Comparison of ENCODE assay signal across 16 cellular contexts in genomic region chr1:179156708-179157107, GRCh38.
DNase-seq lines count a peak whose midpoint lies in the region; ATAC-seq and TF ChIP-seq lines count a peak whose summit lies in the region.
"Had no signal": no experiment of that assay in that cellular context is flagged by ENCODE, and none has a peak within 500 bp of the region (broad histone marks: within the 10 kb centered on the region; RNA-seq: fewer than 3 reads in every experiment).

No MANE protein-coding gene starts in this region.

- H2AFZ ChIP-seq in PC-9: no peak overlapping the region

- H3K27me3 ChIP-seq in PC-9 (ENCODE audit: insufficient read depth, low read depth): no peaks in the 10 kb centered on the region
- H3K27me3 ChIP-seq: BE2C, BLaER1 had no signal

- H3K9me3 ChIP-seq in HEK293 (ENCODE audit: control insufficient read depth, insufficient read depth, low read depth, low read length) (no peaks in the 10 kb centered on the region), PC-9 (ENCODE audit: insufficient read depth, low read depth) (no peaks in the 10 kb centered on the region)
- H3K9me3 ChIP-seq: BE2C, BLaER1 had no signal

- ATAC-seq in esophagus mucosa (no peak), left ventricle myocardium superior (no peak)

- H4K20me1 ChIP-seq in PC-9 (ENCODE audit: insufficient read depth): no peaks in the 10 kb centered on the region

- DNase-seq in PC-9: no peak
- no peak for DNase-seq in GOT3 (lab: John Stamatoyannopoulos, UW)
- DNase-seq in left ventricle myocardium superior: no peak
- DNase-seq: 8988T; ACHN; BE2C; C1 segment of cervical spinal cord; CD4-positive, alpha-beta memory T cell; CD4-positive, CD25-positive, alpha-beta regulatory T cell; CD8-positive, alpha-beta memory T cell; COR-L47; DMS79 treated with DMSO at 0.1 percent for 48 hours; GF-D8 had no signal

- CTCF ChIA-PET in HEK293 (lab: Yijun Ruan, JAX) (interaction anchor here (0.7 kb wide), 1 partner anchor 47 kb away, joined by 6 read pairs; no protein-coding TSS in a partner anchor), PC-9 (lab: Charles Lee) (no interaction called here)

- H3K4me3 ChIP-seq in HEK293 (ENCODE audit: low read depth, low read length) (no peak overlapping the region), PC-9 (no peak overlapping the region)
- H3K4me3 ChIP-seq: BLaER1 had no signal

- no TSS peak for BruUV-seq in PC-9 (replicated peaks; lab: Mats Ljungman, UMichigan)

- TF ChIP-seq CTCF in HEK293 (tag by site-specific recombination; IDR thresholded peaks at IDR 0.05) (no peak), PC-9 (conservative IDR thresholded peaks at IDR 0.05) (no peak)

- intact Hi-C loops in PC-9 (cut with micrococcal nuclease; ENCODE audit: unreplicated experiment) (no loop called here), left ventricle myocardium superior (cut with micrococcal nuclease) (no loop called here)

- H3K79me2 ChIP-seq in PC-9 (ENCODE audit: low read depth): peaks cover 70% of the 10 kb centered on the region

- H3K4me1 ChIP-seq in HEK293 (ENCODE audit: control insufficient read depth, insufficient read depth, low read length) (no peaks in the 10 kb centered on the region), PC-9 (replicated peaks; ENCODE audit: insufficient read depth) (peaks cover 13% of the 10 kb centered on the region)
- H3K4me1 ChIP-seq: BE2C had no signal

- H3F3A ChIP-seq in PC-9 (ENCODE audit: insufficient read depth, low read depth): peaks cover 9% of the 10 kb centered on the region; the same call in 1 of the 2 replicates

- peak overlapping the region; percentile 50 for H3K4me2 ChIP-seq in PC-9
- H3K4me2 ChIP-seq: BLaER1 had no signal

- H3K36me3 ChIP-seq in HEK293 (ENCODE audit: control insufficient read depth in 2 of 2, insufficient read depth in 1 of 2, low read length in 2 of 2): no peaks in the 10 kb centered on the region
- no peaks in the 10 kb centered on the region for H3K36me3 ChIP-seq in PC-9 (ENCODE audit: low read depth)
- H3K36me3 ChIP-seq: BE2C had no signal

- H3K27ac ChIP-seq in HEK293 (ENCODE audit: extremely low read depth, low read depth, low read length) (no peak overlapping the region), PC-9 (no peak overlapping the region; the same call in 1 of the 2 replicates)
- H3K27ac ChIP-seq: BLaER1 had no signal

- no peaks in the 10 kb centered on the region for H3K9me2 ChIP-seq in PC-9 (ENCODE audit: insufficient read depth)

- POLR2A ChIA-PET in HEK293 (lab: Yijun Ruan, JAX) (no interaction called here), PC-9 (lab: Charles Lee; ENCODE audit: unreplicated experiment) (no interaction called here)

TF ChIP-seq in HEK293, 187 proteins besides CTCF, POLR2A, EP300 and RAD21 (continues in another document):
- no peak for TF ChIP-seq ZNF837 (tag by site-specific recombination; IDR thresholded peaks at IDR 0.05)
- TF ChIP-seq ZNF830 (tag by site-specific recombination; IDR thresholded peaks at IDR 0.05; ENCODE audit: low read depth): no peak
- 0 out of 2 replicates have a peak, but pooled peaks have one; percentile 50 for TF ChIP-seq ZNF501 (tag by site-specific recombination; IDR thresholded peaks at IDR 0.05)
- TF ChIP-seq HIC1 (tag by site-specific recombination; IDR thresholded peaks at IDR 0.05): no peak
- TF ChIP-seq ZNF324 (tag by site-specific recombination; IDR thresholded peaks at IDR 0.05): no peak
- TF ChIP-seq ZNF140 (tag by site-specific recombination; IDR thresholded peaks at IDR 0.05): peak; percentile 80; the same call in 1 of the 2 replicates
- TF ChIP-seq ZNF664 (tag by site-specific recombination; IDR thresholded peaks at IDR 0.05): peak; percentile 58; the same call in 1 of the 2 replicates
- no peak for TF ChIP-seq ZNF280D (tag by site-specific recombination; IDR thresholded peaks at IDR 0.05)
- TF ChIP-seq ZNF654 (tag by site-specific recombination; IDR thresholded peaks at IDR 0.05; ENCODE audit: low read depth): peak; percentile 32; the same call in 1 of the 2 replicates
- TF ChIP-seq, protein P1, sequence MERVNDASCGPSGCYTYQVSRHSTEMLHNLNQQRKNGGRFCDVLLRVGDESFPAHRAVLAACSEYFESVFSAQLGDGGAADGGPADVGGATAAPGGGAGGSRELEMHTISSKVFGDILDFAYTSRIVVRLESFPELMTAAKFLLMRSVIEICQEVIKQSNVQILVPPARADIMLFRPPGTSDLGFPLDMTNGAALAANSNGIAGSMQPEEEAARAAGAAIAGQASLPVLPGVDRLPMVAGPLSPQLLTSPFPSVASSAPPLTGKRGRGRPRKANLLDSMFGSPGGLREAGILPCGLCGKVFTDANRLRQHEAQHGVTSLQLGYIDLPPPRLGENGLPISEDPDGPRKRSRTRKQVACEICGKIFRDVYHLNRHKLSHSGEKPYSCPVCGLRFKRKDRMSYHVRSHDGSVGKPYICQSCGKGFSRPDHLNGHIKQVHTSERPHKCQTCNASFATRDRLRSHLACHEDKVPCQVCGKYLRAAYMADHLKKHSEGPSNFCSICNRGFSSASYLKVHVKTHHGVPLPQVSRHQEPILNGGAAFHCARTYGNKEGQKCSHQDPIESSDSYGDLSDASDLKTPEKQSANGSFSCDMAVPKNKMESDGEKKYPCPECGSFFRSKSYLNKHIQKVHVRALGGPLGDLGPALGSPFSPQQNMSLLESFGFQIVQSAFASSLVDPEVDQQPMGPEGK (tag by site-specific recombination; IDR thresholded peaks at IDR 0.05): no peak
- TF ChIP-seq ZNF571 (tag by site-specific recombination; IDR thresholded peaks at IDR 0.05): no peak
- TF ChIP-seq KLF7 (tag by site-specific recombination; IDR thresholded peaks at IDR 0.05; ENCODE audit: borderline replicate concordance): no peak
- TF ChIP-seq KLF10 (tag by site-specific recombination; IDR thresholded peaks at IDR 0.05): no peak
- TF ChIP-seq, protein P2, sequence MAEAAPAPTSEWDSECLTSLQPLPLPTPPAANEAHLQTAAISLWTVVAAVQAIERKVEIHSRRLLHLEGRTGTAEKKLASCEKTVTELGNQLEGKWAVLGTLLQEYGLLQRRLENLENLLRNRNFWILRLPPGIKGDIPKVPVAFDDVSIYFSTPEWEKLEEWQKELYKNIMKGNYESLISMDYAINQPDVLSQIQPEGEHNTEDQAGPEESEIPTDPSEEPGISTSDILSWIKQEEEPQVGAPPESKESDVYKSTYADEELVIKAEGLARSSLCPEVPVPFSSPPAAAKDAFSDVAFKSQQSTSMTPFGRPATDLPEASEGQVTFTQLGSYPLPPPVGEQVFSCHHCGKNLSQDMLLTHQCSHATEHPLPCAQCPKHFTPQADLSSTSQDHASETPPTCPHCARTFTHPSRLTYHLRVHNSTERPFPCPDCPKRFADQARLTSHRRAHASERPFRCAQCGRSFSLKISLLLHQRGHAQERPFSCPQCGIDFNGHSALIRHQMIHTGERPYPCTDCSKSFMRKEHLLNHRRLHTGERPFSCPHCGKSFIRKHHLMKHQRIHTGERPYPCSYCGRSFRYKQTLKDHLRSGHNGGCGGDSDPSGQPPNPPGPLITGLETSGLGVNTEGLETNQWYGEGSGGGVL (tag by site-specific recombination; IDR thresholded peaks at IDR 0.05): no peak
